In the genomic region with DNA sequence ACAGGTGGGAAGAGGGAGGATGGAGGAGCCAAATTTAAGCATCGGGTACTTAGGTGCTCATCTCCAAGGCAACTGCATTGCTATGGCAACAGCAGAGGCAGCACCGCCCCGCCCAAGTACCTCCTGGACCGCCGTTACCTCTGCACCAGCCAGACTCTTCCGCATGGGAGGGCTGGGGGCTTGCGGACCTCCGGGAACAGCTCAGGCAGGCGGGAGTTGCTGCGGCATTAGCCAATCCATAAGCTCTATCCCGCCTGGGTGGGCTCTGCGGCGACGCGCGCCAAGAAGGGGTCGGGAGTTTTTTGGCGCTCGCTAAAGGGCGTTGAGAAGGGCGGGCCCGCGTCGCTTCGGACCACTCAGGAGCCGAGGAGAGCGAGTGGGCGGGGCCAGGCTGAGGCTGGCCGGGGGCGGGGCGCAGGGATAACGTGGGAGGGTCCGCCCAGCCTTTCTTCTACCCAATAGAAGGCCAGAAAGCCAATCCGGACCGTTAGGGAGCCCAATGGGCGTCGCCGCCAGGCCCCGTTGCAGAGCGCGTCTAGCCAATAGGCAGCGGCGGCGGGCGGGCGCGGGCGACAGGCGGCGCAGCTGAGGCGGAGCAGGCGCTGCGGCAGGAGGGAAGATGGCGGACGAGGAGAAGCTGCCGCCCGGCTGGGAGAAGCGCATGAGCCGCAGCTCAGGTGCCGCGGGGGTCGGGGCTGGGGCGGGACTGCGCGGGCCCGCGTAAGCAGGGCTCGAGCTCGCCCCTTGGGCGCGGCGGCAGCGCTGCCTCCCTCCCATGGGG, we compare ENCODE assay signal across 8 cellular contexts. TPM values are rescaled to one million over a fixed set of nuclear protein-coding genes. Genes with fewer than 3 reads are reported as not detected.
DNase-seq lines count a peak whose midpoint lies in the region; ATAC-seq and TF ChIP-seq lines count a peak whose summit lies in the region.

TSS of gene PIN1 (plus strand) at position 593 of the 781 bp plus-strand sequence. CDS start at position 620, 27 bp downstream.

- H3K4me3 ChIP-seq in PC-9 (peak within 1 kb of the TSS; percentile 96), epithelial cell of proximal tubule (ENCODE audit: low read depth, low read length) (peak within 1 kb of the TSS; percentile 96), mucosa of rectum (ENCODE audit: low read length in 2 of 2) (peak within 1 kb of the TSS; percentile 86 to 90)

- H3K79me2 ChIP-seq in PC-9 (ENCODE audit: low read depth), result peaks cover 19% of the 10 kb centered on the region

- POLR2A ChIA-PET in PC-9 (lab: Charles Lee; ENCODE audit: unreplicated experiment), result interaction anchor here (0.6 to 0.7 kb wide), 3 partner anchors 16 to 82 kb away, joined by 4 to 14 read pairs (median 6); partner anchors contain the start of gene FBXL12

- peak within 1 kb of the TSS; percentile 65 to 72 for H3K9ac ChIP-seq in mucosa of rectum (ENCODE audit: low read depth in 1 of 2, low read length in 2 of 2)

- H3K4me1 ChIP-seq in PC-9 (replicated peaks; ENCODE audit: insufficient read depth) (peaks cover 10% of the 10 kb centered on the region), mucosa of rectum (ENCODE audit: control insufficient read depth in 2 of 2, insufficient read depth in 2 of 2, low read length in 2 of 2) (peaks cover 10 to 12% of the 10 kb centered on the region in 2 donors)

- H3K9me3 ChIP-seq in PC-9 (ENCODE audit: insufficient read depth, low read depth), result no peaks in the 10 kb centered on the region
- no peaks in the 10 kb centered on the region for H3K9me3 ChIP-seq in mucosa of rectum (ENCODE audit: control insufficient read depth in 2 of 2, low read length in 2 of 2)

- peak within 1 kb of the TSS; percentile 96 for H3K4me2 ChIP-seq in PC-9

- H3K36me3 ChIP-seq in PC-9 (ENCODE audit: low read depth), result no peaks in the 10 kb centered on the region; the same call in 1 of the 2 replicates
- peaks cover 4 to 19% of the 10 kb centered on the region in 2 donors for H3K36me3 ChIP-seq in mucosa of rectum (ENCODE audit: control insufficient read depth in 2 of 2, insufficient read depth in 2 of 2, low read length in 2 of 2)

- intact Hi-C loops in PC-9 (cut with micrococcal nuclease; ENCODE audit: unreplicated experiment), result no loop called here

- peaks cover 13% of the 10 kb centered on the region for H3F3A ChIP-seq in PC-9 (ENCODE audit: insufficient read depth, low read depth)

- H3K27me3 ChIP-seq in PC-9 (ENCODE audit: insufficient read depth, low read depth) (no peaks in the 10 kb centered on the region), mucosa of rectum (ENCODE audit: control insufficient read depth in 2 of 2, insufficient read depth in 2 of 2, low read length in 2 of 2) (no peaks in the 10 kb centered on the region)

- TF ChIP-seq CTCF in PC-9 (conservative IDR thresholded peaks at IDR 0.05) (peak; percentile 59; the same call in 1 of the 2 replicates), epithelial cell of proximal tubule (conservative IDR thresholded peaks at IDR 0.05; ENCODE audit: low read depth, low read length) (peak; percentile 38)

- no peaks in the 10 kb centered on the region for H3K9me2 ChIP-seq in PC-9 (ENCODE audit: insufficient read depth)

- CTCF ChIA-PET in PC-9 (lab: Charles Lee), result interaction anchor here (0.5 to 0.7 kb wide), 2 partner anchors 265 to 788 kb away, joined by 3 to 4 read pairs; no protein-coding TSS in a partner anchor

- 0 out of 2 replicates have a peak, but pooled peaks cover 12% of the 10 kb centered on the region for H4K20me1 ChIP-seq in PC-9 (ENCODE audit: insufficient read depth)

- peak within 1 kb of the TSS; percentile 80 for H2AFZ ChIP-seq in PC-9

- ATAC-seq in GM21619 (IDR thresholded peaks at IDR 0.05; ENCODE audit: unreplicated experiment), result peak; percentile 94

- BruUV-seq in PC-9 (replicated peaks; lab: Mats Ljungman, UMichigan), result no TSS peak

- DNase-seq in DMS53 treated with DMSO at 0.1 percent for 48 hours (lab: John Stamatoyannopoulos, UW; ENCODE audit: unreplicated experiment) (peak; percentile 94), KBM-7 (peak; percentile 99), PC-9 (peak; percentile 96 to 98), epithelial cell of proximal tubule (ENCODE audit: low read depth) (peak; percentile 67)
- peak; percentile 99 for DNase-seq in activated T-cell treated with anti-CD3 and anti-CD28 coated beads, Interleukin-2, amount 50 U/mL, for 1 hour
- peak; percentile 99 for DNase-seq in stimulated activated CD8-positive, alpha-beta memory T cell treated with anti-CD3 and anti-CD28 coated beads, Interleukin-4, amount 100 ng/mL, for 48 hours

- in situ Hi-C loops in KBM-7 (cut with MboI; ENCODE audit: low pct_unique_long_range_greater_than_20kb, low sequenced_read_pairs), result no loop called here

- H3K27ac ChIP-seq in PC-9 (no peak within 1 kb of the TSS), mucosa of rectum (ENCODE audit: low read depth in 2 of 2, low read length in 2 of 2) (peak within 1 kb of the TSS; percentile 52 to 77)

RNA-seq across cellular contexts. Expression of gene PIN1, which starts in this region (rescaled TPM):
- total RNA-seq in PC-9 (2021) (72.2 and 74.1 TPM in 2 replicates), epithelial cell of proximal tubule (114 and 195 TPM in 2 replicates)
